ENCODE assay signal across 8 cellular contexts in the genomic region with DNA sequence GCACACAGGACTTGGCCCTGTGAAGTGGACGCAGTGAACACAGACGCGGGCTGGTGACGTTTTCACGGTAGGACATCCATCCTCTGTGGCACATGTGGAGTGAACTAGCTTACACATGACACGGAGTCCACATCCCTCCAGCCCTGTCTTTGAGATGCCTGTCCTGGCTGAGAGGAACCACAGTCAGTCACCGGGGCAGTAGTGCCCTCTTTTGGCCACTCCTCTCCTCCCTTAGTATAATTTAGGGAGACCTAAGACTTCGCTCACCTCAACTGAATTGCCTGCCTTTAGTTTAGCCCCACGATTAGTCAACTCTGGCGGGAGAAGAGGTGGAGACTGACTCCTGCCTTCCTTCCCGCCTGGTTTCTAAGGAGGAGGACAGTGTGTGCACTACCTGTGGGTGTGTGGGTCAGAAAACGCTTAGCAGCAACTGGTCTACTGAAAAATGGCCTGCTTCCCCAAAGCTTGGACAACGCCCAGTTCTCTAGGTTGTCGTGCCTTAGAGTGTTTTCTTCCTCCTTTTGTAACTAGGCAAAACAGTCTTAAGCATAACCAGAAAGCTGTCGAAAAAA.
DNase-seq lines count a peak whose midpoint lies in the region; ATAC-seq and TF ChIP-seq lines count a peak whose summit lies in the region.

No MANE protein-coding gene starts in this region.

- H3K27ac ChIP-seq in angular gyrus (ENCODE audit: low read depth, low read length) = peak overlapping the region; percentile 2

- DNase-seq in GM13977 (ENCODE audit: low spot score) (peak; percentile 49), KBM-7 (peak; percentile 77), natural killer cell (peak; percentile 47), NCI-H526 treated with DMSO at 0.1 percent for 48 hours (lab: John Stamatoyannopoulos, UW) (no peak), NCI-H1092 (lab: John Stamatoyannopoulos, UW) (no peak), NCI-H1105 treated with DMSO at 0.1 percent for 48 hours (lab: John Stamatoyannopoulos, UW) (no peak)

- in situ Hi-C loops in GM13977 (cut with MboI; ENCODE audit: low pct_unique_long_range_greater_than_20kb, low sequenced_read_pairs, unreplicated experiment) = loop anchor here (10.0 kb wide), 1 partner anchor 63 kb away; no protein-coding TSS in a partner anchor
- in situ Hi-C loops in KBM-7 (cut with MboI; ENCODE audit: low pct_unique_long_range_greater_than_20kb, low sequenced_read_pairs) = no loop called here

- H3K36me3 Mint-ChIP-seq in natural killer cell = peaks cover 7% of the 10 kb centered on the region

- intact Hi-C loops in natural killer cell (cut with micrococcal nuclease) = loop anchor here (2.0 to 10.0 kb wide), 3 partner anchors 61 to 153 kb away; no protein-coding TSS in a partner anchor

- peak overlapping the region; percentile 81 for H3K4me3 Mint-ChIP-seq in natural killer cell

- H3K4me1 Mint-ChIP-seq in natural killer cell = peaks cover 86 to 88% of the 10 kb centered on the region in 2 donors

- no peak for TF ChIP-seq CTCF in GM13977 (IDR thresholded peaks at IDR 0.05; ENCODE audit: extremely low read depth, insufficient read depth, missing control alignments)
- TF ChIP-seq CTCF in natural killer cell (IDR thresholded peaks at IDR 0.05) = no peak

- peak overlapping the region; percentile 94 to 98 for H3K27ac Mint-ChIP-seq in natural killer cell

- H3K9me3 Mint-ChIP-seq in natural killer cell = no peaks in the 10 kb centered on the region

- no peaks in the 10 kb centered on the region for H3K27me3 Mint-ChIP-seq in natural killer cell (ENCODE audit: low read depth in 2 of 2)

- ATAC-seq in GM21717 (IDR thresholded peaks at IDR 0.05; ENCODE audit: unreplicated experiment) (peak; percentile 28), natural killer cell (peak; percentile 25 to 57 (median 47))

Comparison
In these comparisons a context has a peak if more than half of its experiments do, and no peak if none do; other contexts are left out.
1. DNase-seq: peak in GM13977 (single experiment), KBM-7 (single experiment) and natural killer cell (single experiment); none in NCI-H526 treated with DMSO at 0.1 percent for 48 hours (single experiment), NCI-H1092 (single experiment) and NCI-H1105 treated with DMSO at 0.1 percent for 48 hours (single experiment).